Comparison of ENCODE assay signal across 26 cellular contexts in the genomic region with DNA sequence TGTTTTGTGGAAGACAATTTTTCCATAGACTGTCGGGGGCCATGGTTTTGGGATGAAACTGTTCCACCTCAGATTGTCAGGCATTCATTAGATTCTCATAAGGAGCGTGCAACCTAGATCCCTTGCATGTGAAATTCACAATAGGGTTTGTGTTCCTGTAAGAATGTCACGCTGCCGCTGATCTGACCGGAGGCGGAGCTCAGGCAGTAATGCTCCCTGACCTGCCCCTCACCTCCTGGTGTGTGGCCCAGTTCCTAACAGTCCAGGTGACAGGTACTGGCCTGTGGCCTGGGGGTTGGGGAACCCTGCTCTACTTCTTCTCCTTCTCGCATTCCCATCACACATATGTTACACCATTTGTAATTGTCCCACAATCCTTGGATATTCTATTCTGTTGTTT. TPM values are rescaled to one million over a fixed set of nuclear protein-coding genes. Genes with fewer than 3 reads are reported as not detected.
"Had no signal": no experiment of that assay in that cellular context is flagged by ENCODE, and none has a peak within 500 bp of the region (broad histone marks: within the 10 kb centered on the region; RNA-seq: fewer than 3 reads in every experiment).

No MANE protein-coding gene starts in this region.

- H3K4me3 Mint-ChIP-seq: activated B cell treated with CpG ODN at 0.5 μM for 24 hours; activated CD4-positive, alpha-beta memory T cell treated with anti-CD3 and anti-CD28 coated beads for 36 hours; activated CD4-positive, alpha-beta T cell treated with anti-CD3 and anti-CD28 coated beads, Interleukin-2, amount 10 ng/mL, durations not matched to agents 7 days and 5 days; activated naive CD8-positive, alpha-beta T cell treated with anti-CD3 and anti-CD28 coated beads, Interleukin-2, amount 50 U/mL, for 24 hours; activated T-cell treated with anti-CD3 and anti-CD28 coated beads, Interleukin-2, amount 50 U/mL, for 4 hours; brain; central memory CD8-positive, alpha-beta T cell; T-helper 1 cell treated with Interleukin-12 subunit alpha and Interleukin-12 subunit beta and Interleukin-4 antibody, amounts not matched to agents 30 μg/mL and 1 μg/mL, for 36 hours had no signal

- H3K4me1 Mint-ChIP-seq: activated B cell treated with CpG ODN at 0.5 μM for 24 hours; activated CD4-positive, alpha-beta T cell treated with anti-CD3 and anti-CD28 coated beads, Interleukin-2, amount 10 ng/mL, durations not matched to agents 7 days and 5 days; activated naive CD8-positive, alpha-beta T cell treated with anti-CD3 and anti-CD28 coated beads, Interleukin-2, amount 50 U/mL, for 24 hours; central memory CD8-positive, alpha-beta T cell had no signal

- H3K9me3 ChIP-seq: ascending aorta, MG63, Peyer's patch, SJSA1 had no signal

- H3K27ac ChIP-seq: ascending aorta, Peyer's patch, RWPE1, SJSA1 had no signal

- ATAC-seq: activated naive CD4-positive, alpha-beta T cell treated with anti-CD3 and anti-CD28 coated beads, Interleukin-2, amount 50 U/mL, for 72 hours; activated naive CD8-positive, alpha-beta T cell treated with anti-CD3 and anti-CD28 coated beads, Interleukin-2, amount 50 U/mL, for 24 hours; activated T-cell treated with anti-CD3 and anti-CD28 coated beads, Interleukin-2, amount 50 U/mL, for 4 hours had no signal

- H3K36me3 Mint-ChIP-seq: activated CD4-positive, alpha-beta memory T cell treated with anti-CD3 and anti-CD28 coated beads for 36 hours; activated naive CD4-positive, alpha-beta T cell treated with anti-CD3 and anti-CD28 coated beads, Interleukin-2, amount 50 U/mL, for 72 hours; brain had no signal

- H3K9me3 Mint-ChIP-seq: activated B cell treated with CpG ODN at 0.5 μM for 24 hours; activated CD4-positive, alpha-beta memory T cell treated with anti-CD3 and anti-CD28 coated beads for 36 hours; activated CD4-positive, alpha-beta T cell treated with anti-CD3 and anti-CD28 coated beads, Interleukin-2, amount 10 ng/mL, durations not matched to agents 7 days and 5 days; activated naive CD4-positive, alpha-beta T cell treated with anti-CD3 and anti-CD28 coated beads, Interleukin-2, amount 50 U/mL, for 72 hours; activated naive CD8-positive, alpha-beta T cell treated with anti-CD3 and anti-CD28 coated beads, Interleukin-2, amount 50 U/mL, for 24 hours; activated T-cell treated with anti-CD3 and anti-CD28 coated beads, Interleukin-2, amount 50 U/mL, for 4 hours; brain; central memory CD8-positive, alpha-beta T cell; T-helper 1 cell treated with Interleukin-12 subunit alpha and Interleukin-12 subunit beta and Interleukin-4 antibody, amounts not matched to agents 30 μg/mL and 1 μg/mL, for 36 hours had no signal

- H3K27me3 Mint-ChIP-seq: brain had no signal

- H3K27me3 ChIP-seq: ascending aorta, MG63, Peyer's patch had no signal

- H3K4me3 ChIP-seq: ascending aorta, MG63, Peyer's patch, SJSA1 had no signal

- H3K27ac Mint-ChIP-seq: activated B cell treated with CpG ODN at 0.5 μM for 24 hours; activated CD4-positive, alpha-beta memory T cell treated with anti-CD3 and anti-CD28 coated beads for 36 hours; activated CD4-positive, alpha-beta T cell treated with anti-CD3 and anti-CD28 coated beads, Interleukin-2, amount 10 ng/mL, durations not matched to agents 7 days and 5 days; activated naive CD8-positive, alpha-beta T cell treated with anti-CD3 and anti-CD28 coated beads, Interleukin-2, amount 50 U/mL, for 24 hours; brain; T-helper 1 cell treated with Interleukin-12 subunit alpha and Interleukin-12 subunit beta and Interleukin-4 antibody, amounts not matched to agents 30 μg/mL and 1 μg/mL, for 36 hours had no signal

- H3K36me3 ChIP-seq: ascending aorta, MG63, Peyer's patch, SJSA1 had no signal

- DNase-seq: activated B cell treated with CpG ODN at 0.5 μM for 24 hours; activated CD4-positive, alpha-beta memory T cell treated with anti-CD3 and anti-CD28 coated beads for 36 hours; activated CD4-positive, alpha-beta T cell treated with anti-CD3 and anti-CD28 coated beads for 1 hour; activated CD4-positive, alpha-beta T cell treated with anti-CD3 and anti-CD28 coated beads, Interleukin-2, amount 10 ng/mL, durations not matched to agents 7 days and 5 days; activated CD8-positive, alpha-beta memory T cell treated with anti-CD3 and anti-CD28 coated beads for 24 hours; activated effector memory CD4-positive, alpha-beta T cell treated with anti-CD3 and anti-CD28 coated beads, Interleukin-2, amount 50 U/mL, for 16 hours; activated naive CD4-positive, alpha-beta T cell treated with Interleukin-2 at 50 U/mL for 16 hours; activated naive CD8-positive, alpha-beta T cell treated with anti-CD3 and anti-CD28 coated beads, Interleukin-2, amount 50 U/mL, for 24 hours; activated T-cell treated with anti-CD3 and anti-CD28 coated beads, Interleukin-2, amount 50 U/mL, for 4 hours; amniotic stem cell; MG63; NCI-H1105; NCI-H1436; NCI-H1694 treated with DMSO at 0.1 percent for 48 hours; NCI-H2081; NCI-H446; NCI-H524; Peyer's patch; Right ventricle myocardium superior had no signal

- H3K4me1 ChIP-seq: ascending aorta, Peyer's patch, SJSA1 had no signal

RNA-seq across cellular contexts. Expression of a gene that starts 11.0 kb away (rescaled TPM):
- total RNA-seq: activated B cell treated with CpG ODN at 0.5 μM for 24 hours; activated CD4-positive, alpha-beta memory T cell treated with anti-CD3 and anti-CD28 coated beads for 36 hours; activated CD4-positive, alpha-beta T cell treated with anti-CD3 and anti-CD28 coated beads, Interleukin-2, amount 10 ng/mL, durations not matched to agents 7 days and 5 days had no signal
